ENCODE assay signal across 2 cellular contexts in the genomic region with DNA sequence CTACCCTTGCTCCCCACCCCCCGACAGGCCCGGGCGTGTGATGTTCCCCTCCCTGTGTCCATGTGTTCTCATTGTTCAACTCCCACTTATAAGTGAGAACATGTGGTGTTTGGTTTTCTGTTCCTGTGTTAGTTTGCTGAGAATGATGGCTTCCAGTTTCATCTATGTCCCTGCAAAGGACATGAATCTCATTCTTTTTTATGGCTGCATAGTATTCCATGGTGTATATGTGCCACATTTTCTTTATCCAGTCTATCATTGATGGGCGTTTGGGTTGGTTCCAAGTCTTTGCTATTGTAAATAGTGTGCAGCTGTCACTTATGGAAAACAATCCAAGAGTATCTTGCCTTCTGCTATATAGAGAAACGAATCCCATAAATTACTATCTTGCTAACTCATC. TPM values are rescaled to one million over a fixed set of nuclear protein-coding genes. Genes with fewer than 3 reads are reported as not detected.
"Had no signal": no experiment of that assay in that cellular context is flagged by ENCODE, and none has a peak within 500 bp of the region (broad histone marks: within the 10 kb centered on the region; RNA-seq: fewer than 3 reads in every experiment).

No MANE protein-coding gene starts in this region.

RNA-seq across cellular contexts. Expression of gene ELOVL2, which starts 40.8 kb away (rescaled TPM):
- total RNA-seq: HT-29 had no signal
- polyA plus RNA-seq: IgD-negative memory B cell had no signal
